ENCODE assay signal across 12 cellular contexts in the genomic region with DNA sequence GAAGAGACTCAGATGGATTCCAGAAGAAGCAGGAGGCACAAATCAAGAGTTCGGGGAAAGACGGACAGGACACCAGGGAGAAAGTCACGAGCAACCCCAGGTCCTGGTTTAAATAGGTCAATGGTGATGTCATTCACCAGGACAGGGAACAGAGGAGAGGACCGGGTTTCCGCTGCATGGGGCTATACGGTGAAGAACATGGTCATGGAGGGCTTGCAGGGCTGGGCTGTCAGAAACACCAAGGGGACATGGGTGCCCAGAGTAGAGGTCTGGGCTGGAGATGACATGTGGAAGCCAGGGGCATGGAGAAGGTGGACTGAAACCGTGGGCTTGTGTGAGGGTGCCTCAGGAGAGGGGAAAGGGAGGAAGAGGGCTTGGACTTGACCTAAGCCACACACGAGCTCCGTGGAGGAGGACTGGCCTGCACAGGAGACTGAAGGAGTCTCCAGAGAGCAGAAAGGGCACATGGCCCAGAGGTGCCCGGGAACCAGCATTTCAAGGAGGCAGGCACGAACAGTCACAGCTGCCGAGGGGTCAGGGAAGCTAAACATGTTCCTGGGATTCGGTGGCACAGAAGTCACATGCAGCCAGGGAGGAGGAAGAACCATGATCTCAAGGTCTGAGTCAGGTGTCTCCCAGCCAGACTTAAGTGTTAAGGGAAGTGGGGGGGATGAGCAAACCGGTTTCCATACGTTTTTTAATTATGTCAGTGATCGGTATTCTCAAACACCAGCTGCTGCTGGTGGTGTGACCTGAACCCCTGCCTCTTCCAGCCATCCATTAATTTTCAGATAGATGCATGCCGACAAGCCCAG. TPM values are rescaled to one million over a fixed set of nuclear protein-coding genes. Genes with fewer than 3 reads are reported as not detected.
DNase-seq lines count a peak whose midpoint lies in the region; ATAC-seq and TF ChIP-seq lines count a peak whose summit lies in the region.
"Had no signal": no experiment of that assay in that cellular context is flagged by ENCODE, and none has a peak within 500 bp of the region (broad histone marks: within the 10 kb centered on the region; RNA-seq: fewer than 3 reads in every experiment).

No MANE protein-coding gene starts in this region.

- H3K36me3 Mint-ChIP-seq in CD4-positive, alpha-beta memory T cell = peaks cover 16 to 28% of the 10 kb centered on the region in 2 donors
- no peaks in the 10 kb centered on the region for H3K36me3 Mint-ChIP-seq in natural killer cell treated with Interleukin-12 subunit alpha and Interleukin-12 subunit beta and Interleukin-15 and Interleukin-18, amount 100 ng/mL, for 72 hours
- H3K36me3 Mint-ChIP-seq in GM23338 (ENCODE audit: low read depth) = peaks cover 7% of the 10 kb centered on the region

- no peaks in the 10 kb centered on the region for H3K27me3 ChIP-seq in CD4-positive, alpha-beta memory T cell (ENCODE audit: insufficient read depth, low read length)
- H3K27me3 ChIP-seq in GM23338 (ENCODE audit: insufficient read depth) = no peaks in the 10 kb centered on the region
- H3K27me3 ChIP-seq in effector memory CD4-positive, alpha-beta T cell (replicated peaks; ENCODE audit: control insufficient read depth, insufficient read depth, low read length, poor library complexity, severe bottlenecking) = no peaks in the 10 kb centered on the region
- H3K27me3 ChIP-seq: body of pancreas had no signal

- peaks cover 7% of the 10 kb centered on the region for H3K4me1 ChIP-seq in CD4-positive, alpha-beta memory T cell (ENCODE audit: insufficient read depth, low read length)
- no peaks in the 10 kb centered on the region for H3K4me1 ChIP-seq in GM23338 (ENCODE audit: insufficient read depth)
- H3K4me1 ChIP-seq in effector memory CD4-positive, alpha-beta T cell (ENCODE audit: control insufficient read depth, insufficient read depth, low read length, poor library complexity, severe bottlenecking) = peaks cover 4% of the 10 kb centered on the region

- no peaks in the 10 kb centered on the region for H4K20me1 ChIP-seq in GM23338 (replicated peaks; ENCODE audit: insufficient read depth)

- intact Hi-C loops in CD4-positive, alpha-beta memory T cell (cut with micrococcal nuclease) = no loop called here

- peak overlapping the region in 2 of 8 donors; percentile 9 to 35 for H3K4me3 Mint-ChIP-seq in CD4-positive, alpha-beta memory T cell
- no peak overlapping the region for H3K4me3 Mint-ChIP-seq in natural killer cell treated with Interleukin-12 subunit alpha and Interleukin-12 subunit beta and Interleukin-15 and Interleukin-18, amount 100 ng/mL, for 72 hours
- no peak overlapping the region for H3K4me3 Mint-ChIP-seq in GM23338

- peaks cover 1 to 2% of the 10 kb centered on the region in 2 donors for H3K27me3 Mint-ChIP-seq in CD4-positive, alpha-beta memory T cell
- peaks cover 8 to 9% of the 10 kb centered on the region in 2 donors for H3K27me3 Mint-ChIP-seq in natural killer cell treated with Interleukin-12 subunit alpha and Interleukin-12 subunit beta and Interleukin-15 and Interleukin-18, amount 100 ng/mL, for 72 hours
- peaks cover 22% of the 10 kb centered on the region for H3K27me3 Mint-ChIP-seq in GM23338 (ENCODE audit: insufficient read depth, low read depth, poor library complexity)

- no peak overlapping the region for H3K4me2 ChIP-seq in GM23338

- peaks cover 15% of the 10 kb centered on the region for H3K36me3 ChIP-seq in CD4-positive, alpha-beta memory T cell (ENCODE audit: insufficient read depth, low read length)
- no peaks in the 10 kb centered on the region; the same call in 1 of the 2 replicates for H3K36me3 ChIP-seq in GM23338 (ENCODE audit: insufficient read depth)
- peaks cover 12% of the 10 kb centered on the region for H3K36me3 ChIP-seq in effector memory CD4-positive, alpha-beta T cell (ENCODE audit: control insufficient read depth, insufficient read depth, low read length)

- peaks cover 7 to 19% (median 11%) of the 10 kb centered on the region in 4 donors for H3K4me1 Mint-ChIP-seq in CD4-positive, alpha-beta memory T cell
- peaks cover 19 to 20% of the 10 kb centered on the region in 2 donors for H3K4me1 Mint-ChIP-seq in natural killer cell treated with Interleukin-12 subunit alpha and Interleukin-12 subunit beta and Interleukin-15 and Interleukin-18, amount 100 ng/mL, for 72 hours (ENCODE audit: low read depth in 2 of 2)
- peaks cover 10% of the 10 kb centered on the region for H3K4me1 Mint-ChIP-seq in GM23338

- H3K79me2 ChIP-seq in GM23338 (replicated peaks; ENCODE audit: insufficient read depth) = no peaks in the 10 kb centered on the region

- H3K9me3 Mint-ChIP-seq in CD4-positive, alpha-beta memory T cell = peaks cover 0 to 2% (median 0%) of the 10 kb centered on the region in 8 donors
- H3K9me3 Mint-ChIP-seq in natural killer cell treated with Interleukin-12 subunit alpha and Interleukin-12 subunit beta and Interleukin-15 and Interleukin-18, amount 100 ng/mL, for 72 hours = no peaks in the 10 kb centered on the region
- H3K9me3 Mint-ChIP-seq in GM23338 = no peaks in the 10 kb centered on the region

- H3K27ac Mint-ChIP-seq in CD4-positive, alpha-beta memory T cell = peak overlapping the region; percentile 19 to 94 (median 72)
- H3K27ac Mint-ChIP-seq in natural killer cell treated with Interleukin-12 subunit alpha and Interleukin-12 subunit beta and Interleukin-15 and Interleukin-18, amount 100 ng/mL, for 72 hours = peak overlapping the region; percentile 38
- no peak overlapping the region for H3K27ac Mint-ChIP-seq in GM23338

- TF ChIP-seq CTCF in NB4 (IDR thresholded peaks at IDR 0.05; ENCODE audit: low read depth, low read length) = no peak
- TF ChIP-seq CTCF in fibroblast of mammary gland (conservative IDR thresholded peaks at IDR 0.05; ENCODE audit: control insufficient read depth, insufficient read depth, low read depth, low read length) = no peak
- TF ChIP-seq CTCF in GM23338 (conservative IDR thresholded peaks at IDR 0.05; ENCODE audit: low read depth in 2 of 2) = no peak

- no peaks in the 10 kb centered on the region for H3K9me3 ChIP-seq in CD4-positive, alpha-beta memory T cell (ENCODE audit: control insufficient read depth in 1 of 2, low read length in 2 of 2)
- H3K9me3 ChIP-seq in effector memory CD4-positive, alpha-beta T cell (ENCODE audit: control insufficient read depth, low read length) = no peaks in the 10 kb centered on the region
- H3K9me3 ChIP-seq: body of pancreas had no signal

- no peak overlapping the region for H3K27ac ChIP-seq in CD4-positive, alpha-beta memory T cell (ENCODE audit: low read depth, low read length)
- no peak overlapping the region for H3K27ac ChIP-seq in GM23338 (ENCODE audit: low read depth)
- no peak overlapping the region for H3K27ac ChIP-seq in effector memory CD4-positive, alpha-beta T cell (ENCODE audit: insufficient read depth, low read length, poor library complexity, severe bottlenecking)
- H3K27ac ChIP-seq: body of pancreas had no signal

- no peak overlapping the region for H2AFZ ChIP-seq in GM23338

- no peaks in the 10 kb centered on the region for H3K9me2 ChIP-seq in GM23338 (ENCODE audit: insufficient read depth)

- POLR2A ChIA-PET in CD4-positive, alpha-beta memory T cell (lab: Charles Lee; ENCODE audit: partially characterized antibody) = interaction anchor here (1.0 kb wide), 1 partner anchor 54 kb away, joined by 3 read pairs; a partner anchor contains a TSS

- CTCF ChIA-PET in CD4-positive, alpha-beta memory T cell (lab: Charles Lee; ENCODE audit: partially characterized antibody) = interaction anchor here (0.6 kb wide), 1 partner anchor 29 kb away, joined by 3 read pairs; no protein-coding TSS in a partner anchor

- ATAC-seq in natural killer cell treated with Interleukin-12 subunit alpha and Interleukin-12 subunit beta and Interleukin-15 and Interleukin-18, amount 100 ng/mL, for 72 hours = peak in 1 of 2 donors; percentile 25
- no peak for ATAC-seq in HG03135 (IDR thresholded peaks at IDR 0.05; ENCODE audit: unreplicated experiment)
- ATAC-seq in GM23338 = no peak
- no peak for ATAC-seq in HG02798 (IDR thresholded peaks at IDR 0.05; ENCODE audit: poor library complexity, unreplicated experiment)
- ATAC-seq: body of pancreas; stimulated activated naive CD8-positive, alpha-beta T cell treated with anti-CD3 and anti-CD28 coated beads, Interleukin-15, Interleukin-2, amounts not matched to agents 100 U/mL and 50 U/mL, for 24 hours had no signal

- DNase-seq in CD4-positive, alpha-beta memory T cell = peak in 1 of 5 donors; percentile 5
- DNase-seq in NB4 (ENCODE audit: low read depth) (peak; percentile 19), fibroblast of mammary gland (ENCODE audit: low read depth) (peak; percentile 34), GM23338 (ENCODE audit: low spot score) (no peak)
- DNase-seq in natural killer cell treated with Interleukin-12 subunit alpha and Interleukin-12 subunit beta and Interleukin-15 and Interleukin-18, amount 100 ng/mL, for 72 hours (ENCODE audit: low spot score) = no peak
- no peak for DNase-seq in effector memory CD4-positive, alpha-beta T cell
- DNase-seq: body of pancreas; MM.1S; NCI-H446; stimulated activated naive CD8-positive, alpha-beta T cell treated with anti-CD3 and anti-CD28 coated beads, Interleukin-15, Interleukin-2, amounts not matched to agents 100 U/mL and 50 U/mL, for 24 hours had no signal

- no peak overlapping the region for H3K4me3 ChIP-seq in CD4-positive, alpha-beta memory T cell (ENCODE audit: low read length in 2 of 2)
- H3K4me3 ChIP-seq in NB4 (ENCODE audit: low read depth, low read length) = no peak overlapping the region
- no peak overlapping the region for H3K4me3 ChIP-seq in fibroblast of mammary gland (ENCODE audit: control insufficient read depth, low read depth, low read length)
- no peak overlapping the region for H3K4me3 ChIP-seq in GM23338
- no peak overlapping the region for H3K4me3 ChIP-seq in effector memory CD4-positive, alpha-beta T cell (ENCODE audit: insufficient read depth, low read depth, low read length, poor library complexity, severe bottlenecking)
- H3K4me3 ChIP-seq: body of pancreas had no signal

- H3F3A ChIP-seq in GM23338 (replicated peaks; ENCODE audit: low read depth) = no peaks in the 10 kb centered on the region

- TF ChIP-seq POLR2A in NB4 (IDR thresholded peaks at IDR 0.05; ENCODE audit: extremely low read depth, insufficient read length) = no peak

TF ChIP-seq in GM23338, 12 proteins besides CTCF, POLR2A, EP300 and RAD21 (continues in another document):
- TF ChIP-seq ZNF331 (CRISPR knock-in tag; IDR thresholded peaks at IDR 0.05; ENCODE audit: low read depth) (no peak), STAT1 (IDR thresholded peaks at IDR 0.05; ENCODE audit: unreplicated experiment) (no peak), EZH2phosphoT487 (IDR thresholded peaks at IDR 0.05; ENCODE audit: unreplicated experiment) (no peak), POLR2AphosphoS5 (IDR thresholded peaks at IDR 0.05; ENCODE audit: low read depth) (no peak; the same call in 1 of the 2 replicates), CREB1 (CRISPR knock-in tag; IDR thresholded peaks at IDR 0.05; ENCODE audit: low read depth) (no peak)

RNA-seq across cellular contexts. Expression of a gene that starts 54.2 kb away (rescaled TPM):
- total RNA-seq in CD4-positive, alpha-beta memory T cell = 1,000 to 10,000 TPM; 3,446 to 3,480 TPM
- polyA plus RNA-seq in CD4-positive, alpha-beta memory T cell = 1,000 to 10,000 TPM; 2,040 to 3,234 TPM
- total RNA-seq in natural killer cell treated with Interleukin-12 subunit alpha and Interleukin-12 subunit beta and Interleukin-15 and Interleukin-18, amount 100 ng/mL, for 72 hours = 1,000 to 10,000 TPM; 1,132 to 1,133 TPM
- total RNA-seq in GM23338 (2014; rRNA removed; shearing (Covaris generic)) = 561 and 772 TPM in 2 replicates
- polyA plus RNA-seq in GM23338 (2016; fragmentation: Nextera tagmentation; extraction: Ambion mirVana) = 2,550 and 2,858 TPM in 2 replicates

Comparison
In these comparisons a context has a peak if more than half of its experiments do, and no peak if none do; other contexts are left out.
1. DNase-seq: peak in NB4 (single experiment) and fibroblast of mammary gland (single experiment); none in natural killer cell treated with Interleukin-12 subunit alpha and Interleukin-12 subunit beta and Interleukin-15 and Interleukin-18, amount 100 ng/mL, for 72 hours (single experiment), GM23338 (single experiment) and effector memory CD4-positive, alpha-beta T cell (0 of 3).